In genomic region chr12:118137148-118137678, GRCh38 we compare ENCODE assay signal across 8 cellular contexts. TPM values are rescaled to one million over a fixed set of nuclear protein-coding genes. Genes with fewer than 3 reads are reported as not detected.
DNase-seq lines count a peak whose midpoint lies in the region; ATAC-seq and TF ChIP-seq lines count a peak whose summit lies in the region.

No MANE protein-coding gene starts in this region.

- H3K27ac ChIP-seq in ectodermal cell (ENCODE audit: insufficient read depth, low read depth, low read length, poor library complexity, severe bottlenecking), result no peak overlapping the region

- H3K4me1 Mint-ChIP-seq in nephron, result peaks cover 11% of the 10 kb centered on the region

- peaks cover 33% of the 10 kb centered on the region for H3K36me3 Mint-ChIP-seq in nephron (ENCODE audit: low read depth)

- DNase-seq in BE2C (no peak), MG63 (no peak), CD1c-positive myeloid dendritic cell (ENCODE audit: extremely low spot score) (no peak), NCI-H2196 (lab: John Stamatoyannopoulos, UW; ENCODE audit: unreplicated experiment) (no peak), dedifferentiated amniotic fluid mesenchymal stem cell (ENCODE audit: extremely low spot score) (no peak)

- no peaks in the 10 kb centered on the region for H3K9me3 Mint-ChIP-seq in nephron

- peaks cover 54% of the 10 kb centered on the region for H3K36me3 ChIP-seq in BE2C
- H3K36me3 ChIP-seq in MG63, result peaks cover 52% of the 10 kb centered on the region
- peaks cover 20% of the 10 kb centered on the region for H3K36me3 ChIP-seq in ectodermal cell (ENCODE audit: control insufficient read depth, insufficient read depth, low read length)

- no peak for ATAC-seq in HG03342 (IDR thresholded peaks at IDR 0.05; ENCODE audit: unreplicated experiment)

- peak overlapping the region; percentile 94 to 98 (median 95) for H3K4me3 Mint-ChIP-seq in nephron

- H3K4me3 ChIP-seq in BE2C (ENCODE audit: low read depth, low read length), result peak overlapping the region; percentile 95
- H3K4me3 ChIP-seq in MG63, result peak overlapping the region; percentile 97
- H3K4me3 ChIP-seq in ectodermal cell (ENCODE audit: insufficient read depth, low read depth, low read length), result peak overlapping the region; percentile 95

- H3K27me3 ChIP-seq in BE2C (no peaks in the 10 kb centered on the region), MG63 (no peaks in the 10 kb centered on the region), ectodermal cell (ENCODE audit: control insufficient read depth, insufficient read depth, low read length, poor library complexity, severe bottlenecking) (no peaks in the 10 kb centered on the region)

- no peak for TF ChIP-seq CTCF in BE2C (IDR thresholded peaks at IDR 0.05; ENCODE audit: low read depth, low read length)
- TF ChIP-seq CTCF in nephron (IDR thresholded peaks at IDR 0.05; ENCODE audit: unreplicated experiment in 3 of 3), result no peak

- no peaks in the 10 kb centered on the region for H3K27me3 Mint-ChIP-seq in nephron (ENCODE audit: low read depth)

- H3K4me1 ChIP-seq in BE2C (no peaks in the 10 kb centered on the region), ectodermal cell (ENCODE audit: control insufficient read depth, insufficient read depth, low read length) (no peaks in the 10 kb centered on the region)

- 87 to 88% methylated on average over 10 of the region's 10 CpGs for WGBS in ectodermal cell, 2 experiments

- peak overlapping the region; percentile 34 to 81 (median 46) for H3K27ac Mint-ChIP-seq in nephron

- H3K9me3 ChIP-seq in BE2C, result no peaks in the 10 kb centered on the region
- H3K9me3 ChIP-seq in MG63, result no peaks in the 10 kb centered on the region; the same call in 1 of the 2 replicates
- no peaks in the 10 kb centered on the region for H3K9me3 ChIP-seq in ectodermal cell (ENCODE audit: control insufficient read depth, low read length)

RNA-seq across cellular contexts. Expression of gene PEBP1, which starts 1.3 kb away (rescaled TPM):
- polyA plus RNA-seq in BE2C (2012; ENCODE audit: insufficient read depth, insufficient read length, low read depth), result 362 TPM
- 213 and 258 TPM in 2 replicates for total RNA-seq in MG63 (2014; rRNA removed; shearing (Covaris generic); ENCODE audit: low replicate concordance)
- 297 TPM for polyA plus RNA-seq in ectodermal cell (2013, experiment 1 of 4)
- 264 TPM for polyA plus RNA-seq in ectodermal cell (2013, experiment 2 of 4)
- 194 TPM for polyA plus RNA-seq in ectodermal cell (2013, experiment 3 of 4)
- polyA plus RNA-seq in ectodermal cell (2013, experiment 4 of 4), result 215 TPM

RNA-seq across cellular contexts. Expression of gene VSIG10, which starts 33.4 kb away (rescaled TPM):
- 6.8 TPM for polyA plus RNA-seq in BE2C (2012; ENCODE audit: insufficient read depth, insufficient read length, low read depth)
- 23.9 and 29.4 TPM in 2 replicates for total RNA-seq in MG63 (2014; rRNA removed; shearing (Covaris generic); ENCODE audit: low replicate concordance)
- 17.5 TPM for polyA plus RNA-seq in ectodermal cell (2013, experiment 1 of 4)
- 21.9 TPM for polyA plus RNA-seq in ectodermal cell (2013, experiment 2 of 4)
- 14.0 TPM for polyA plus RNA-seq in ectodermal cell (2013, experiment 3 of 4)
- polyA plus RNA-seq in ectodermal cell (2013, experiment 4 of 4), result 17.9 TPM
